In the genomic region with DNA sequence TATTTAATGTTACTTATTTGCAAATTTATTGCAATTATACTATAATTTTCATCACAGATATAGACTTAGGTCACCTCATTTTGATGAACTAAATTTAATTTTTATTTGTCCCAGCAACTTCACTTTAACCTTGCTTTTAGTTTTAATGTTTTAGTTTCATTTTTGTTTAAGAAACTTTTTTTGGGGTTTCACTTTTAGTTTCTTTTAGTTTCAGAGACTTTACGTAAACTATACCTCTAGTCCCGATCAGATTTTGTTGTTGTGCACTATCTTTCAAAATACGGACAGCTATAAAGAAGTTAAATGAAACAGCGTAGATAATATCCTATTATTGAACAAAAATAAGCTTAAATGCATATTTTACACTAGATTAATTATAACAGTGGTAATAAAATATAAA, we compare ENCODE assay signal across 13 cellular contexts.
DNase-seq lines count a peak whose midpoint lies in the region; ATAC-seq and TF ChIP-seq lines count a peak whose summit lies in the region.
"Had no signal": no experiment of that assay in that cellular context is flagged by ENCODE, and none has a peak within 500 bp of the region (broad histone marks: within the 10 kb centered on the region; RNA-seq: fewer than 3 reads in every experiment).

No MANE protein-coding gene starts in this region.

- H3K4me3 ChIP-seq in endocrine pancreas (ENCODE audit: control insufficient read depth, insufficient read depth, low read length): peak overlapping the region; percentile 1
- no peak overlapping the region for H3K4me3 ChIP-seq in transverse colon
- H3K4me3 ChIP-seq: heart left ventricle had no signal

- H3K27me3 ChIP-seq in endocrine pancreas (ENCODE audit: control insufficient read depth, insufficient read depth, low read length) (no peaks in the 10 kb centered on the region), transverse colon (no peaks in the 10 kb centered on the region)
- H3K27me3 ChIP-seq: heart left ventricle had no signal

- no peaks in the 10 kb centered on the region for H3K27me3 Mint-ChIP-seq in type B pancreatic cell

- no peak overlapping the region for H3K27ac ChIP-seq in transverse colon
- H3K27ac ChIP-seq: heart left ventricle had no signal

- H3K4me1 ChIP-seq in endocrine pancreas (ENCODE audit: control insufficient read depth, insufficient read depth, low read length) (no peaks in the 10 kb centered on the region), transverse colon (no peaks in the 10 kb centered on the region)
- H3K4me1 ChIP-seq: heart left ventricle had no signal

- no peaks in the 10 kb centered on the region for H3K36me3 ChIP-seq in endocrine pancreas (ENCODE audit: control insufficient read depth, insufficient read depth, low read length)
- H3K36me3 ChIP-seq in transverse colon: no peaks in the 10 kb centered on the region
- H3K36me3 ChIP-seq: heart left ventricle had no signal

- in situ Hi-C loops in transverse colon (cut with MboI; ENCODE audit: low pct_ligation_motif_present in 1 of 4, low pct_unique_long_range_greater_than_20kb in 1 of 4, low sequenced_read_pairs in 3 of 4): no loop called here

- no peak overlapping the region for H3K27ac Mint-ChIP-seq in type B pancreatic cell

- intact Hi-C loops in transverse colon (cut with DNase I; ENCODE audit: low total_unique reads): no loop called here

- H3K9me3 ChIP-seq in endocrine pancreas (ENCODE audit: control insufficient read depth, low read length): no peaks in the 10 kb centered on the region
- H3K9me3 ChIP-seq in transverse colon: no peaks in the 10 kb centered on the region
- H3K9me3 ChIP-seq: heart left ventricle had no signal

- no peak for DNase-seq in HK-2 (ENCODE audit: unreplicated experiment)
- DNase-seq in type B pancreatic cell (ENCODE audit: extremely low spot score, unreplicated experiment): no peak
- no peak for DNase-seq in stimulated activated CD4-positive, alpha-beta T cell treated with anti-CD3 and anti-CD28 coated beads, Interleukin-2, amount 100 ng/mL, for 24 hours
- DNase-seq in transverse colon: no peak
- DNase-seq: activated CD4-positive, alpha-beta T cell treated with anti-CD3 and anti-CD28 coated beads, Interleukin-2, amount 50 U/mL, for 48 hours; heart left ventricle; mammary epithelial cell; NCI-H1105 treated with DMSO at 0.1 percent for 48 hours; NCI-H774 had no signal

- no peak for TF ChIP-seq EP300 in transverse colon (IDR thresholded peaks at IDR 0.05; ENCODE audit: low read depth)

- H3K4me3 Mint-ChIP-seq in type B pancreatic cell: no peak overlapping the region

- no peak for TF ChIP-seq POLR2A in transverse colon (IDR thresholded peaks at IDR 0.05)

- H3K9ac ChIP-seq in endocrine pancreas (ENCODE audit: control insufficient read depth, insufficient read depth, low read length): no peak overlapping the region

- ATAC-seq in GM18858 (IDR thresholded peaks at IDR 0.05; ENCODE audit: unreplicated experiment) (peak; percentile 88), GM21447 (IDR thresholded peaks at IDR 0.05; ENCODE audit: unreplicated experiment) (peak; percentile 46), HG03196 (IDR thresholded peaks at IDR 0.05; ENCODE audit: unreplicated experiment) (peak; percentile 76)
- ATAC-seq: heart left ventricle had no signal

- no peaks in the 10 kb centered on the region for H3K36me3 Mint-ChIP-seq in type B pancreatic cell

- 38 to 39% methylated on average over 4 of the region's 4 CpGs for WGBS in transverse colon (ENCODE audit: low coverage in 1 of 2), 2 donors

- no peaks in the 10 kb centered on the region for H3K4me1 Mint-ChIP-seq in type B pancreatic cell (ENCODE audit: unreplicated experiment)

- no peaks in the 10 kb centered on the region for H3K9me3 Mint-ChIP-seq in type B pancreatic cell

- TF ChIP-seq CTCF in type B pancreatic cell (conservative IDR thresholded peaks at IDR 0.05) (no peak), transverse colon (IDR thresholded peaks at IDR 0.05) (no peak)
